Comparison of ENCODE assay signal across 1 cellular context in the genomic region with DNA sequence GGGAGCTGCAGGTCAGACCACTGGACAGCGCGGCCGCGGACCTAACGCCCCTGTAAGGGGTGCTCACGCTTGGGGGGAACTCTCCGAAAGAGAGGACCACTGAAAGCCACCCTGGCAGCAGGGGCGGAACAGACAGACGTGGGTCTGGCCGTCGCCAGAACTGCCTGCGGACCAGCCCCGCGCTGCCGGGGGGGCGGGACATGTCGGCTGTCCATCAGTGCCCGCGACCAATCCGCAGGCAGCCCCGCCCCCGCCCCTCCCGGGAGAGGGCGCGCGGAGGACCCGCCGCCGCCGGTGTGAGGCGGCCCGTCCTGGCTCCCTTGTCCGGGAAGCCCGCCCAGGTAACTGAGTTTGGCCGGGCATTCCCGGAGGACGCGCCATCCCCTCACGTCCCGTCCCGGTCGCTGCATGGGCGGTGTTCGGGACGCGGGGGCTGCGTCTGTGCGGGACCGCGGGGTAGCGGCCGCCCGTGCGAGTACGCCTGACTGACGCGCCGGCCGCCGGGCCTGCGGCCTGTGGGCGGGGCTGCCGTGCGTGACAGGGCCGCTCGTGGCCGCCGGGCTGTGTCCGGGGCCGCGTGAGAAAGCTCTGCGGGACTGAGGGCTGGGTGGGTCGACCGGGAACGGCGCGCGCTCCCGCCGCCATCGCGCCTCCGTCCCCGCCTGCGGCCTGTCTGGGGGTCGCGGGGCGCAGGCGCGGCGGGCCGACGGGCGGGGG.
TF ChIP-seq lines count a peak whose summit lies in the region.

No MANE protein-coding gene starts in this region.

TF ChIP-seq in HepG2, 621 proteins besides CTCF, POLR2A, EP300 and RAD21 (continued from another document and continues in another):
- TF ChIP-seq, protein P1, sequence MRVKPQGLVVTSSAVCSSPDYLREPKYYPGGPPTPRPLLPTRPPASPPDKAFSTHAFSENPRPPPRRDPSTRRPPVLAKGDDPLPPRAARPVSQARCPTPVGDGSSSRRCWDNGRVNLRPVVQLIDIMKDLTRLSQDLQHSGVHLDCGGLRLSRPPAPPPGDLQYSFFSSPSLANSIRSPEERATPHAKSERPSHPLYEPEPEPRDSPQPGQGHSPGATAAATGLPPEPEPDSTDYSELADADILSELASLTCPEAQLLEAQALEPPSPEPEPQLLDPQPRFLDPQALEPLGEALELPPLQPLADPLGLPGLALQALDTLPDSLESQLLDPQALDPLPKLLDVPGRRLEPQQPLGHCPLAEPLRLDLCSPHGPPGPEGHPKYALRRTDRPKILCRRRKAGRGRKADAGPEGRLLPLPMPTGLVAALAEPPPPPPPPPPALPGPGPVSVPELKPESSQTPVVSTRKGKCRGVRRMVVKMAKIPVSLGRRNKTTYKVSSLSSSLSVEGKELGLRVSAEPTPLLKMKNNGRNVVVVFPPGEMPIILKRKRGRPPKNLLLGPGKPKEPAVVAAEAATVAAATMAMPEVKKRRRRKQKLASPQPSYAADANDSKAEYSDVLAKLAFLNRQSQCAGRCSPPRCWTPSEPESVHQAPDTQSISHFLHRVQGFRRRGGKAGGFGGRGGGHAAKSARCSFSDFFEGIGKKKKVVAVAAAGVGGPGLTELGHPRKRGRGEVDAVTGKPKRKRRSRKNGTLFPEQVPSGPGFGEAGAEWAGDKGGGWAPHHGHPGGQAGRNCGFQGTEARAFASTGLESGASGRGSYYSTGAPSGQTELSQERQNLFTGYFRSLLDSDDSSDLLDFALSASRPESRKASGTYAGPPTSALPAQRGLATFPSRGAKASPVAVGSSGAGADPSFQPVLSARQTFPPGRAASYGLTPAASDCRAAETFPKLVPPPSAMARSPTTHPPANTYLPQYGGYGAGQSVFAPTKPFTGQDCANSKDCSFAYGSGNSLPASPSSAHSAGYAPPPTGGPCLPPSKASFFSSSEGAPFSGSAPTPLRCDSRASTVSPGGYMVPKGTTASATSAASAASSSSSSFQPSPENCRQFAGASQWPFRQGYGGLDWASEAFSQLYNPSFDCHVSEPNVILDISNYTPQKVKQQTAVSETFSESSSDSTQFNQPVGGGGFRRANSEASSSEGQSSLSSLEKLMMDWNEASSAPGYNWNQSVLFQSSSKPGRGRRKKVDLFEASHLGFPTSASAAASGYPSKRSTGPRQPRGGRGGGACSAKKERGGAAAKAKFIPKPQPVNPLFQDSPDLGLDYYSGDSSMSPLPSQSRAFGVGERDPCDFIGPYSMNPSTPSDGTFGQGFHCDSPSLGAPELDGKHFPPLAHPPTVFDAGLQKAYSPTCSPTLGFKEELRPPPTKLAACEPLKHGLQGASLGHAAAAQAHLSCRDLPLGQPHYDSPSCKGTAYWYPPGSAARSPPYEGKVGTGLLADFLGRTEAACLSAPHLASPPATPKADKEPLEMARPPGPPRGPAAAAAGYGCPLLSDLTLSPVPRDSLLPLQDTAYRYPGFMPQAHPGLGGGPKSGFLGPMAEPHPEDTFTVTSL (CRISPR knock-in tag; IDR thresholded peaks at IDR 0.05; ENCODE audit: borderline replicate concordance), result 0 out of 2 replicates have a peak, but pooled peaks have one; percentile 53
- TF ChIP-seq NFE2L2 (IDR thresholded peaks at IDR 0.05; ENCODE audit: low read length) (no peak), CEBPB (IDR thresholded peaks at IDR 0.05; ENCODE audit: borderline replicate concordance, low read depth, low read length) (no peak), NPAS2 (CRISPR knock-in tag; IDR thresholded peaks at IDR 0.05; ENCODE audit: borderline replicate concordance) (no peak), FOXJ3 (CRISPR knock-in tag; IDR thresholded peaks at IDR 0.05; ENCODE audit: borderline replicate concordance) (peak; percentile 45; the same call in 1 of the 2 replicates), SMAD9 (CRISPR knock-in tag; IDR thresholded peaks at IDR 0.05) (no peak), JUND (CRISPR knock-in tag; IDR thresholded peaks at IDR 0.05) (peak; percentile 17; the same call in 1 of the 2 replicates), SRF (IDR thresholded peaks at IDR 0.05; ENCODE audit: low read depth, low read length) (no peak), MED8 (CRISPR knock-in tag; IDR thresholded peaks at IDR 0.05; ENCODE audit: insufficient replicate concordance) (peak; percentile 70), BRD4 (CRISPR knock-in tag; IDR thresholded peaks at IDR 0.05) (peak; percentile 94), JDP2 (CRISPR knock-in tag; IDR thresholded peaks at IDR 0.05; ENCODE audit: borderline replicate concordance) (no peak), ZNF350 (CRISPR knock-in tag; IDR thresholded peaks at IDR 0.05; ENCODE audit: borderline replicate concordance, low read depth) (no peak), MTA3 (CRISPR knock-in tag; IDR thresholded peaks at IDR 0.05) (no peak), ZNF501 (CRISPR knock-in tag; IDR thresholded peaks at IDR 0.05) (peak; percentile 99), ZNF10 (CRISPR knock-in tag; IDR thresholded peaks at IDR 0.05; ENCODE audit: borderline replicate concordance, low read depth) (no peak)
- TF ChIP-seq, protein P2, sequence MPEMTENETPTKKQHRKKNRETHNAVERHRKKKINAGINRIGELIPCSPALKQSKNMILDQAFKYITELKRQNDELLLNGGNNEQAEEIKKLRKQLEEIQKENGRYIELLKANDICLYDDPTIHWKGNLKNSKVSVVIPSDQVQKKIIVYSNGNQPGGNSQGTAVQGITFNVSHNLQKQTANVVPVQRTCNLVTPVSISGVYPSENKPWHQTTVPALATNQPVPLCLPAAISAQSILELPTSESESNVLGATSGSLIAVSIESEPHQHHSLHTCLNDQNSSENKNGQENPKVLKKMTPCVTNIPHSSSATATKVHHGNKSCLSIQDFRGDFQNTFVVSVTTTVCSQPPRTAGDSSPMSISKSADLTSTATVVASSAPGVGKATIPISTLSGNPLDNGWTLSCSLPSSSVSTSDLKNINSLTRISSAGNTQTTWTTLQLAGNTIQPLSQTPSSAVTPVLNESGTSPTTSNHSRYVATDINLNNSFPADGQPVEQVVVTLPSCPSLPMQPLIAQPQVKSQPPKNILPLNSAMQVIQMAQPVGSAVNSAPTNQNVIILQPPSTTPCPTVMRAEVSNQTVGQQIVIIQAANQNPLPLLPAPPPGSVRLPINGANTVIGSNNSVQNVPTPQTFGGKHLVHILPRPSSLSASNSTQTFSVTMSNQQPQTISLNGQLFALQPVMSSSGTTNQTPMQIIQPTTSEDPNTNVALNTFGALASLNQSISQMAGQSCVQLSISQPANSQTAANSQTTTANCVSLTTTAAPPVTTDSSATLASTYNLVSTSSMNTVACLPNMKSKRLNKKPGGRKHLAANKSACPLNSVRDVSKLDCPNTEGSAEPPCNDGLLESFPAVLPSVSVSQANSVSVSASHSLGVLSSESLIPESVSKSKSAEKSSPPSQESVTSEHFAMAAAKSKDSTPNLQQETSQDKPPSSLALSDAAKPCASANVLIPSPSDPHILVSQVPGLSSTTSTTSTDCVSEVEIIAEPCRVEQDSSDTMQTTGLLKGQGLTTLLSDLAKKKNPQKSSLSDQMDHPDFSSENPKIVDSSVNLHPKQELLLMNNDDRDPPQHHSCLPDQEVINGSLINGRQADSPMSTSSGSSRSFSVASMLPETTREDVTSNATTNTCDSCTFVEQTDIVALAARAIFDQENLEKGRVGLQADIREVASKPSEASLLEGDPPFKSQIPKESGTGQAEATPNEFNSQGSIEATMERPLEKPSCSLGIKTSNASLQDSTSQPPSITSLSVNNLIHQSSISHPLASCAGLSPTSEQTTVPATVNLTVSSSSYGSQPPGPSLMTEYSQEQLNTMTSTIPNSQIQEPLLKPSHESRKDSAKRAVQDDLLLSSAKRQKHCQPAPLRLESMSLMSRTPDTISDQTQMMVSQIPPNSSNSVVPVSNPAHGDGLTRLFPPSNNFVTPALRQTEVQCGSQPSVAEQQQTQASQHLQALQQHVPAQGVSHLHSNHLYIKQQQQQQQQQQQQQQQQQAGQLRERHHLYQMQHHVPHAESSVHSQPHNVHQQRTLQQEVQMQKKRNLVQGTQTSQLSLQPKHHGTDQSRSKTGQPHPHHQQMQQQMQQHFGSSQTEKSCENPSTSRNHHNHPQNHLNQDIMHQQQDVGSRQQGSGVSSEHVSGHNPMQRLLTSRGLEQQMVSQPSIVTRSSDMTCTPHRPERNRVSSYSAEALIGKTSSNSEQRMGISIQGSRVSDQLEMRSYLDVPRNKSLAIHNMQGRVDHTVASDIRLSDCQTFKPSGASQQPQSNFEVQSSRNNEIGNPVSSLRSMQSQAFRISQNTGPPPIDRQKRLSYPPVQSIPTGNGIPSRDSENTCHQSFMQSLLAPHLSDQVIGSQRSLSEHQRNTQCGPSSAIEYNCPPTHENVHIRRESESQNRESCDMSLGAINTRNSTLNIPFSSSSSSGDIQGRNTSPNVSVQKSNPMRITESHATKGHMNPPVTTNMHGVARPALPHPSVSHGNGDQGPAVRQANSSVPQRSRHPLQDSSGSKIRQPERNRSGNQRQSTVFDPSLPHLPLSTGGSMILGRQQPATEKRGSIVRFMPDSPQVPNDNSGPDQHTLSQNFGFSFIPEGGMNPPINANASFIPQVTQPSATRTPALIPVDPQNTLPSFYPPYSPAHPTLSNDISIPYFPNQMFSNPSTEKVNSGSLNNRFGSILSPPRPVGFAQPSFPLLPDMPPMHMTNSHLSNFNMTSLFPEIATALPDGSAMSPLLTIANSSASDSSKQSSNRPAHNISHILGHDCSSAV (CRISPR knock-in tag; IDR thresholded peaks at IDR 0.05; ENCODE audit: borderline replicate concordance), result no peak
- TF ChIP-seq, protein P3, sequence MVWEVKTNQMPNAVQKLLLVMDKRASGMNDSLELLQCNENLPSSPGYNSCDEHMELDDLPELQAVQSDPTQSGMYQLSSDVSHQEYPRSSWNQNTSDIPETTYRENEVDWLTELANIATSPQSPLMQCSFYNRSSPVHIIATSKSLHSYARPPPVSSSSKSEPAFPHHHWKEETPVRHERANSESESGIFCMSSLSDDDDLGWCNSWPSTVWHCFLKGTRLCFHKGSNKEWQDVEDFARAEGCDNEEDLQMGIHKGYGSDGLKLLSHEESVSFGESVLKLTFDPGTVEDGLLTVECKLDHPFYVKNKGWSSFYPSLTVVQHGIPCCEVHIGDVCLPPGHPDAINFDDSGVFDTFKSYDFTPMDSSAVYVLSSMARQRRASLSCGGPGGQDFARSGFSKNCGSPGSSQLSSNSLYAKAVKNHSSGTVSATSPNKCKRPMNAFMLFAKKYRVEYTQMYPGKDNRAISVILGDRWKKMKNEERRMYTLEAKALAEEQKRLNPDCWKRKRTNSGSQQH (CRISPR knock-in tag; IDR thresholded peaks at IDR 0.05; ENCODE audit: low read depth), result no peak
- TF ChIP-seq, protein P4, sequence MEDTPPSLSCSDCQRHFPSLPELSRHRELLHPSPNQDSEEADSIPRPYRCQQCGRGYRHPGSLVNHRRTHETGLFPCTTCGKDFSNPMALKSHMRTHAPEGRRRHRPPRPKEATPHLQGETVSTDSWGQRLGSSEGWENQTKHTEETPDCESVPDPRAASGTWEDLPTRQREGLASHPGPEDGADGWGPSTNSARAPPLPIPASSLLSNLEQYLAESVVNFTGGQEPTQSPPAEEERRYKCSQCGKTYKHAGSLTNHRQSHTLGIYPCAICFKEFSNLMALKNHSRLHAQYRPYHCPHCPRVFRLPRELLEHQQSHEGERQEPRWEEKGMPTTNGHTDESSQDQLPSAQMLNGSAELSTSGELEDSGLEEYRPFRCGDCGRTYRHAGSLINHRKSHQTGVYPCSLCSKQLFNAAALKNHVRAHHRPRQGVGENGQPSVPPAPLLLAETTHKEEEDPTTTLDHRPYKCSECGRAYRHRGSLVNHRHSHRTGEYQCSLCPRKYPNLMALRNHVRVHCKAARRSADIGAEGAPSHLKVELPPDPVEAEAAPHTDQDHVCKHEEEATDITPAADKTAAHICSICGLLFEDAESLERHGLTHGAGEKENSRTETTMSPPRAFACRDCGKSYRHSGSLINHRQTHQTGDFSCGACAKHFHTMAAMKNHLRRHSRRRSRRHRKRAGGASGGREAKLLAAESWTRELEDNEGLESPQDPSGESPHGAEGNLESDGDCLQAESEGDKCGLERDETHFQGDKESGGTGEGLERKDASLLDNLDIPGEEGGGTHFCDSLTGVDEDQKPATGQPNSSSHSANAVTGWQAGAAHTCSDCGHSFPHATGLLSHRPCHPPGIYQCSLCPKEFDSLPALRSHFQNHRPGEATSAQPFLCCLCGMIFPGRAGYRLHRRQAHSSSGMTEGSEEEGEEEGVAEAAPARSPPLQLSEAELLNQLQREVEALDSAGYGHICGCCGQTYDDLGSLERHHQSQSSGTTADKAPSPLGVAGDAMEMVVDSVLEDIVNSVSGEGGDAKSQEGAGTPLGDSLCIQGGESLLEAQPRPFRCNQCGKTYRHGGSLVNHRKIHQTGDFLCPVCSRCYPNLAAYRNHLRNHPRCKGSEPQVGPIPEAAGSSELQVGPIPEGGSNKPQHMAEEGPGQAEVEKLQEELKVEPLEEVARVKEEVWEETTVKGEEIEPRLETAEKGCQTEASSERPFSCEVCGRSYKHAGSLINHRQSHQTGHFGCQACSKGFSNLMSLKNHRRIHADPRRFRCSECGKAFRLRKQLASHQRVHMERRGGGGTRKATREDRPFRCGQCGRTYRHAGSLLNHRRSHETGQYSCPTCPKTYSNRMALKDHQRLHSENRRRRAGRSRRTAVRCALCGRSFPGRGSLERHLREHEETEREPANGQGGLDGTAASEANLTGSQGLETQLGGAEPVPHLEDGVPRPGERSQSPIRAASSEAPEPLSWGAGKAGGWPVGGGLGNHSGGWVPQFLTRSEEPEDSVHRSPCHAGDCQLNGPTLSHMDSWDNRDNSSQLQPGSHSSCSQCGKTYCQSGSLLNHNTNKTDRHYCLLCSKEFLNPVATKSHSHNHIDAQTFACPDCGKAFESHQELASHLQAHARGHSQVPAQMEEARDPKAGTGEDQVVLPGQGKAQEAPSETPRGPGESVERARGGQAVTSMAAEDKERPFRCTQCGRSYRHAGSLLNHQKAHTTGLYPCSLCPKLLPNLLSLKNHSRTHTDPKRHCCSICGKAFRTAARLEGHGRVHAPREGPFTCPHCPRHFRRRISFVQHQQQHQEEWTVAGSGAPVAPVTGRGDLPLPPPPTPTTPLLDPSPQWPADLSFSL (CRISPR knock-in tag; IDR thresholded peaks at IDR 0.05), result no peak
- TF ChIP-seq, protein P5, sequence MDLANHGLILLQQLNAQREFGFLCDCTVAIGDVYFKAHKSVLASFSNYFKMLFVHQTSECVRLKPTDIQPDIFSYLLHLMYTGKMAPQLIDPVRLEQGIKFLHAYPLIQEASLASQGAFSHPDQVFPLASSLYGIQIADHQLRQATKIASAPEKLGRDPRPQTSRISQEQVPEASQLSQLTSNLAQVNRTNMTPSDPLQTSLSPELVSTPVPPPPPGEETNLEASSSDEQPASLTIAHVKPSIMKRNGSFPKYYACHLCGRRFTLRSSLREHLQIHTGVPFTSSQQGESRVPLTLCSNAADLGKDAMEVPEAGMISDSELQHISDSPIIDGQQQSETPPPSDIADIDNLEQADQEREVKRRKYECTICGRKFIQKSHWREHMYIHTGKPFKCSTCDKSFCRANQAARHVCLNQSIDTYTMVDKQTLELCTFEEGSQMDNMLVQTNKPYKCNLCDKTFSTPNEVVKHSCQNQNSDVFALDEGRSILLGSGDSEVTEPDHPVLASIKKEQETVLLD (CRISPR knock-in tag; IDR thresholded peaks at IDR 0.05; ENCODE audit: low read depth), result peak; percentile 84; the same call in 1 of the 2 replicates
